ENCODE assay signal across 8 cellular contexts in the genomic region with DNA sequence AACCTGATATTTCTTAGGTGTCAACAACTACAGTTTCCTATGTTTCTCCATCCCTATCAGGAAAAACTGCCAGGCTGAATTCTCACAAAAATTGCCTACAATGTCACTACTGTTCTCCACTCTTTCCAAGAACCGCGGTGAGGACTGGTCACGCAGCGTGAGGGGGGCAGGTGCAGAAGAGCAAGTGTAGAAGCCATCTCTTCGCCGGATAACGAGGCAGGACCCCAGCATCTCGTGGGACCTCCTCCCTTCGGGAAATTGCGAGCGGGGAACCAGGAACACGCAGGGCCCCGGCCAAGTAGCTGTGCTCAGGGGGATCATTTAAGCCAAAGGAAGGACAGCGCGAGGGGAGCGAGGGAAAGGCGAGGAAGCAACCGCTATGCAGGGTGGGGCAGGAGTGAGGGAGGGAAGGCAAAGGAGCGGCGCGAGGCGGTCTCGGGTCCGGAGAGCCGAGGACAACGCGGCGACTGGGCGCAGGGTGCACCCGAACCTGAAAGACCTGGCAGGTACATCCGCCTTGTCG. TPM values are rescaled to one million over a fixed set of nuclear protein-coding genes. Genes with fewer than 3 reads are reported as not detected.
A peak's percentile ranks its signal among the peaks of the same experiment; 100 is the strongest.
DNase-seq lines count a peak whose midpoint lies in the region; ATAC-seq and TF ChIP-seq lines count a peak whose summit lies in the region.

No MANE protein-coding gene starts in this region.

- no peaks in the 10 kb centered on the region for H3K9me3 Mint-ChIP-seq in CD4-positive, alpha-beta T cell
- H3K9me3 Mint-ChIP-seq in T-cell (no peaks in the 10 kb centered on the region), nephron (no peaks in the 10 kb centered on the region)

- H3K27me3 Mint-ChIP-seq in CD4-positive, alpha-beta T cell, result no peaks in the 10 kb centered on the region
- H3K27me3 Mint-ChIP-seq in T-cell, result no peaks in the 10 kb centered on the region
- peaks cover 9% of the 10 kb centered on the region for H3K27me3 Mint-ChIP-seq in nephron (ENCODE audit: low read depth)

- H3K4me3 ChIP-seq in esophagus (ENCODE audit: low read depth in 1 of 2, low read length in 2 of 2), result peak overlapping the region; percentile 72 to 73

- no peaks in the 10 kb centered on the region for H3K36me3 ChIP-seq in esophagus (ENCODE audit: control insufficient read depth in 2 of 2, insufficient read depth in 2 of 2, low read length in 1 of 2)

- peak overlapping the region; percentile 99 for H3K27ac Mint-ChIP-seq in CD4-positive, alpha-beta T cell
- peak overlapping the region; percentile 94 to 96 for H3K27ac Mint-ChIP-seq in T-cell
- H3K27ac Mint-ChIP-seq in nephron, result peak overlapping the region; percentile 10 to 83 (median 66)

- peaks cover 80% of the 10 kb centered on the region for H3K4me1 Mint-ChIP-seq in CD4-positive, alpha-beta T cell (ENCODE audit: low read depth)
- H3K4me1 Mint-ChIP-seq in T-cell (peaks cover 50 to 77% (median 76%) of the 10 kb centered on the region in 3 donors), nephron (peaks cover 37% of the 10 kb centered on the region)

- no peak for TF ChIP-seq CTCF in CD4-positive, alpha-beta T cell (IDR thresholded peaks at IDR 0.05)
- no peak for TF ChIP-seq CTCF in nephron (IDR thresholded peaks at IDR 0.05; ENCODE audit: unreplicated experiment in 3 of 3)

- ATAC-seq in CD4-positive, alpha-beta T cell (ENCODE audit: poor library complexity), result no peak
- peak; percentile 37 for ATAC-seq in GM19035 (IDR thresholded peaks at IDR 0.05; ENCODE audit: unreplicated experiment)
- ATAC-seq in HG03175 (IDR thresholded peaks at IDR 0.05; ENCODE audit: unreplicated experiment), result peak; percentile 33
- peak; percentile 2 to 18 (median 18) for ATAC-seq in T-cell (replicated peaks in 1 of 4)

- peak overlapping the region; percentile 96 for H3K4me3 Mint-ChIP-seq in CD4-positive, alpha-beta T cell
- H3K4me3 Mint-ChIP-seq in T-cell, result peak overlapping the region; percentile 95 to 99 (median 95)
- peak overlapping the region; percentile 92 to 96 (median 93) for H3K4me3 Mint-ChIP-seq in nephron

- no peaks in the 10 kb centered on the region for H3K9me3 ChIP-seq in CD4-positive, alpha-beta T cell (ENCODE audit: control insufficient read depth, low read length)
- H3K9me3 ChIP-seq in esophagus (ENCODE audit: control insufficient read depth in 2 of 2, insufficient read depth in 1 of 2, low read depth in 1 of 2, low read length in 1 of 2), result no peaks in the 10 kb centered on the region

- CTCF ChIA-PET in CD4-positive, alpha-beta T cell (lab: Charles Lee), result no interaction called here
- CTCF ChIA-PET in T-cell (lab: Charles Lee), result no interaction called here

- peaks cover 3 to 4% of the 10 kb centered on the region in 2 donors for H3K4me1 ChIP-seq in esophagus (ENCODE audit: control insufficient read depth in 2 of 2, insufficient read depth in 2 of 2, low read length in 1 of 2)

- 0% methylated on average over 32 of the region's 32 CpGs for WGBS in esophagus, 2 donors

- DNase-seq in CD4-positive, alpha-beta T cell, result peak in 2 of 10 experiments; percentile 12 to 35
- DNase-seq in T-cell, result peak in 3 of 34 experiments; percentile 4 to 20 (median 9)
- DNase-seq in NCI-H187 (lab: John Stamatoyannopoulos, UW), result no peak
- no peak for DNase-seq in foreskin melanocyte

- no peaks in the 10 kb centered on the region for H3K27me3 ChIP-seq in CD4-positive, alpha-beta T cell (ENCODE audit: control insufficient read depth, insufficient read depth, low read length)
- H3K27me3 ChIP-seq in esophagus (ENCODE audit: control insufficient read depth in 1 of 2, insufficient read depth in 2 of 2, low read length in 2 of 2), result no peaks in the 10 kb centered on the region

- peaks cover 10% of the 10 kb centered on the region for H3K36me3 Mint-ChIP-seq in CD4-positive, alpha-beta T cell (ENCODE audit: low read depth)
- peaks cover 14% of the 10 kb centered on the region for H3K36me3 Mint-ChIP-seq in T-cell
- H3K36me3 Mint-ChIP-seq in nephron (ENCODE audit: low read depth), result no peaks in the 10 kb centered on the region

- peak overlapping the region; percentile 90 for H3K27ac ChIP-seq in CD4-positive, alpha-beta T cell (ENCODE audit: low read depth, low read length)
- H3K27ac ChIP-seq in esophagus (ENCODE audit: low read depth in 2 of 2, low read length in 1 of 2), result peak overlapping the region; percentile 87 to 97

- POLR2A ChIA-PET in CD4-positive, alpha-beta T cell (lab: Charles Lee), result interaction anchor here (1.3 to 7.0 kb wide), 3 partner anchors 15 to 70 kb away, joined by 4 to 77 read pairs (median 10); a partner anchor contains a TSS
- POLR2A ChIA-PET in T-cell (lab: Charles Lee), result interaction anchor here (0.6 to 1.0 kb wide), 2 partner anchors 65 to 1149 kb away, joined by 3 to 5 read pairs; no protein-coding TSS in a partner anchor

- intact Hi-C loops in CD4-positive, alpha-beta T cell (cut with DNase I, micrococcal nuclease), result loop anchor here in 1 of 2 experiments (2.0 to 10.0 kb wide), 6 partner anchors 205 to 1640 kb away; a partner anchor contains a TSS

RNA-seq across cellular contexts. Expression of a gene that starts 0.6 kb away (rescaled TPM):
- total RNA-seq in CD4-positive, alpha-beta T cell, result 10 to 100 TPM in 1 of 2 experiments, 1 to 10 TPM in 1; 9.5 to 11.3 TPM
- total RNA-seq in T-cell, result 10 to 100 TPM; 32.2 to 53.0 (median 49.8) TPM
- 10 to 100 TPM in 1 of 2 donors, 1 to 10 TPM in 1; 9.6 to 20.5 TPM for polyA plus RNA-seq in esophagus

RNA-seq across cellular contexts. Expression of a gene that starts 42.9 kb away (rescaled TPM):
- total RNA-seq in CD4-positive, alpha-beta T cell, result 1 to 10 TPM; 3.2 to 4.4 TPM
- 10 to 100 TPM; 22.8 to 92.0 (median 46.2) TPM for total RNA-seq in T-cell
- 1 to 10 TPM; 1.4 to 2.9 TPM for polyA plus RNA-seq in esophagus

Comparison
In these comparisons a context has a peak if more than half of its experiments do, and no peak if none do; other contexts are left out.
1. RNA of a gene that starts 42.9 kb away (total RNA-seq): 22.8 to 92.0 TPM in T-cell; 3.2 to 4.4 TPM in CD4-positive, alpha-beta T cell; every median in the first group is over 4 times any median in the second.
2. Peak in every context shown above with its lines, with median percentiles within 50 percentile points of each other: H3K27ac Mint-ChIP-seq and H3K4me3 Mint-ChIP-seq.